In genomic region chr5:32030226-32030625, GRCh38 we compare ENCODE assay signal across 1 cellular context.
TF ChIP-seq lines count a peak whose summit lies in the region.

No MANE protein-coding gene starts in this region.

TF ChIP-seq in IMR-90, 13 proteins besides CTCF, POLR2A, EP300 and RAD21:
- no peak for TF ChIP-seq USF2 (IDR thresholded peaks at IDR 0.05; ENCODE audit: low read depth, low read length)
- TF ChIP-seq SMC3 (IDR thresholded peaks at IDR 0.05; ENCODE audit: low read depth, low read length) = no peak
- no peak for TF ChIP-seq CHD1 (IDR thresholded peaks at IDR 0.05; ENCODE audit: low read depth, low read length)
- TF ChIP-seq CEBPB (IDR thresholded peaks at IDR 0.05; ENCODE audit: low read depth, low read length) = no peak
- no peak for TF ChIP-seq BHLHE40 (IDR thresholded peaks at IDR 0.05; ENCODE audit: low read depth, low read length)
- TF ChIP-seq RFX5 (IDR thresholded peaks at IDR 0.05; ENCODE audit: low read depth, low read length) = no peak
- no peak for TF ChIP-seq MAZ (IDR thresholded peaks at IDR 0.05; ENCODE audit: borderline replicate concordance, low read depth, low read length)
- TF ChIP-seq FOS (IDR thresholded peaks at IDR 0.05; ENCODE audit: low read depth, low read length) = no peak
- no peak for TF ChIP-seq MAFK (IDR thresholded peaks at IDR 0.05; ENCODE audit: low read depth, low read length)
- no peak for TF ChIP-seq NFE2L2 (IDR thresholded peaks at IDR 0.05; ENCODE audit: low read depth, low read length)
- TF ChIP-seq ELK1 (IDR thresholded peaks at IDR 0.05; ENCODE audit: borderline replicate concordance, low read depth, low read length) = no peak
- TF ChIP-seq MXI1 (IDR thresholded peaks at IDR 0.05; ENCODE audit: borderline replicate concordance, low read depth, low read length) = no peak
- no peak for TF ChIP-seq RCOR1 (IDR thresholded peaks at IDR 0.05; ENCODE audit: insufficient replicate concordance, low read length)
